ENCODE assay signal across 1 cellular context in the genomic region with DNA sequence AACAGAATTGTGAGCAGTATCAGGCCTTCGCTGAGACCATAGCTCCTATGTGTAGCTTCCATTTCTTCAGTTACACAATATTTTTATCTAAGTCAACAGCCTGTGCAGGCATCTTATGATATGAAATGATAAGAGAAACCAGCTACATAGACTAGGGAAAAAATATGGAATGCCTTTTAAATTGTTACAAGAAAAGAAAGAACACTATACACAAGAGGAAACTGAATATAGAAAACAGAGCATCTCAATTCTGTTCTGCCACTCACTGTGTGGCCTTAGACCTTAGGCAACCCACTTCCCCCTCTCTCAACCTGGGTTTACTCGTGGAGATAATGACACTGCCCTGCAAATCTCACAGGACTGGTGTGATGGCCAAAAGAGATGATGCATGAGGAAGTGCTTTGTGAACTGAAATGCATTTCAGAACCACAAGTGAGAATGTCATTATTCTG.
TF ChIP-seq lines count a peak whose summit lies in the region.

No MANE protein-coding gene starts in this region.

TF ChIP-seq in K562, 482 proteins besides CTCF, POLR2A, EP300 and RAD21 (continued from another document and continues in another):
- TF ChIP-seq, protein P1, sequence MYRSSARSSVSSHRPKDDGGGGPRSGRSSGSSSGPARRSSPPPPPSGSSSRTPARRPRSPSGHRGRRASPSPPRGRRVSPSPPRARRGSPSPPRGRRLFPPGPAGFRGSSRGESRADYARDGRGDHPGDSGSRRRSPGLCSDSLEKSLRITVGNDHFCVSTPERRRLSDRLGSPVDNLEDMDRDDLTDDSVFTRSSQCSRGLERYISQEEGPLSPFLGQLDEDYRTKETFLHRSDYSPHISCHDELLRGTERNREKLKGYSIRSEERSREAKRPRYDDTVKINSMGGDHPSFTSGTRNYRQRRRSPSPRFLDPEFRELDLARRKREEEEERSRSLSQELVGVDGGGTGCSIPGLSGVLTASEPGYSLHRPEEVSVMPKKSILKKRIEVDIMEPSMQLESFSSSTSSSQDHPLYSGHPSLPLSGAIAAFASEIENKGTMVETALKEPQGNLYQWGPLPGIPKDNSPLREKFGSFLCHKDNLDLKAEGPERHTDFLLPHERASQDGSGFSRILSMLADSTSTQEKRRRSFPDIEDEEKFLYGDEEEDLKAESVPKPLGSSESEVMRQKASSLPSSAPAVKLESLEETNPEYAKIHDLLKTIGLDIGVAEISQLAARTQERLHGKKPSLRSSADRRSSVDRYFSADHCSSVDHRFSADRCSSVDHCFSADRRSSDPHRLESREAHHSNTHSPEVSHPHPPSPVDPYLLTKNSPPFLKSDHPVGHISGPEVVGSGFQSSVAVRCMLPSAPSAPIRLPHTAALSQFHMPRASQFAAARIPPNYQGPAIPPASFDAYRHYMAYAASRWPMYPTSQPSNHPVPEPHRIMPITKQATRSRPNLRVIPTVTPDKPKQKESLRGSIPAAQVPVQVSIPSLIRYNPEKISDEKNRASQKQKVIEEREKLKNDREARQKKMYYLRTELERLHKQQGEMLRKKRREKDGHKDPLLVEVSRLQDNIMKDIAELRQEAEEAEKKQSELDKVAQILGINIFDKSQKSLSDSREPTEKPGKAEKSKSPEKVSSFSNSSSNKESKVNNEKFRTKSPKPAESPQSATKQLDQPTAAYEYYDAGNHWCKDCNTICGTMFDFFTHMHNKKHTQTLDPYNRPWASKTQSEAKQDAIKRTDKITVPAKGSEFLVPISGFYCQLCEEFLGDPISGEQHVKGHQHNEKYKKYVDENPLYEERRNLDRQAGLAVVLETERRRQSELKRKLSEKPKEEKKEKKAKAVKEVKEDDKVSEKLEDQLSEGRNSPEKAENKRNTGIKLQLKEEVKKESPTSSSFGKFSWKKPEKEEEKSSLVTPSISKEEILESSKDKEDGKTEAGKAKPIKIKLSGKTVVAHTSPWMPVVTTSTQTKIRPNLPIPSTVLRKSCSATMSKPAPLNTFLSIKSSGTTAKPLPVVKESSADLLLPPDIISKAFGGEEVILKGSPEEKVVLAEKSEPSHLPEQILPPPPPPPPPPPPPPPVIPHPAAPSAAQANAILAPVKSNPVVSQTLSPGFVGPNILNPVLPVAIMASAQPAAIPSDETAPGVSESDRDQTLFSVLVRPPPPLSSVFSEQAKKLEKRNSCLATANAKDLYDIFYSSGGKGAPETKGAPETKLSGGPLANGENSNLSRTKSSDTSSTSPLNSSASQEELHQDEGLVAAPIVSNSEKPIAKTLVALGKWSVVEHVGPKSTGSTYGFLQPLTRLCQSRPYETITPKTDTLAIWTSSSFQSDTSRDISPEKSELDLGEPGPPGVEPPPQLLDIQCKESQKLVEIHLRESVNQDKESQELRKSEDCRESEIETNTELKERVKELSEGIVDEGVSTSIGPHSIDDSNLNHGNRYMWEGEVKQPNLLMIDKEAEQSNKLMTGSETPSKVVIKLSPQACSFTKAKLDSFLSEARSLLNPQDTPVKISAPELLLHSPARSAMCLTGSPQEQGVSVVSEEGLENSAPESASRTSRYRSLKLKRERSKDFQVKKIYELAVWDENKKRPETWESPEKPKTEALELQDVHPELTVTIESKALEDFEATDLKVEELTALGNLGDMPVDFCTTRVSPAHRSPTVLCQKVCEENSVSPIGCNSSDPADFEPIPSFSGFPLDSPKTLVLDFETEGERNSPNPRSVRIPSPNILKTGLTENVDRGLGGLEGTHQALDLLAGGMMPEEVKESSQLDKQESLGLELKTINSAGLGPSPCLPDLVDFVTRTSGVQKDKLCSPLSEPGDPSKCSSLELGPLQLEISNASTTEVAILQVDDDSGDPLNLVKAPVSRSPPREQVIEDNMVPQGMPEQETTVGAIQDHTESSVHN (IDR thresholded peaks at IDR 0.05; ENCODE audit: borderline replicate concordance in 1 of 2, low read depth in 1 of 2) = no peak; a peak in 1 of 4 replicates
- TF ChIP-seq HDAC8 (tag; IDR thresholded peaks at IDR 0.05) = no peak
- TF ChIP-seq TGIF2 (CRISPR knock-in tag; IDR thresholded peaks at IDR 0.05) = no peak
- no peak for TF ChIP-seq SMAD2 (IDR thresholded peaks at IDR 0.05; ENCODE audit: low read depth, low read length)
- peak; percentile 18 for TF ChIP-seq TAF9B (IDR thresholded peaks at IDR 0.05; ENCODE audit: partially characterized antibody)
- TF ChIP-seq BACH1 (tag; IDR thresholded peaks at IDR 0.05) = no peak
- TF ChIP-seq TEAD4 (IDR thresholded peaks at IDR 0.05; ENCODE audit: low read length) = peak; percentile 92
- no peak for TF ChIP-seq TEAD4 (CRISPR knock-in tag; IDR thresholded peaks at IDR 0.05; ENCODE audit: borderline replicate concordance)
- no peak for TF ChIP-seq ZNF584 (CRISPR knock-in tag; IDR thresholded peaks at IDR 0.05; ENCODE audit: low read depth)
- TF ChIP-seq GABPB2 (CRISPR knock-in tag; conservative IDR thresholded peaks at IDR 0.05) = no peak
- TF ChIP-seq ZNF24 (IDR thresholded peaks at IDR 0.05) = peak; percentile 32; the same call in 1 of the 2 replicates
- TF ChIP-seq ZNF232 (CRISPR knock-in tag; IDR thresholded peaks at IDR 0.05) = no peak
- TF ChIP-seq GTF2A2 (tag; IDR thresholded peaks at IDR 0.05) = no peak
- TF ChIP-seq, protein P2, sequence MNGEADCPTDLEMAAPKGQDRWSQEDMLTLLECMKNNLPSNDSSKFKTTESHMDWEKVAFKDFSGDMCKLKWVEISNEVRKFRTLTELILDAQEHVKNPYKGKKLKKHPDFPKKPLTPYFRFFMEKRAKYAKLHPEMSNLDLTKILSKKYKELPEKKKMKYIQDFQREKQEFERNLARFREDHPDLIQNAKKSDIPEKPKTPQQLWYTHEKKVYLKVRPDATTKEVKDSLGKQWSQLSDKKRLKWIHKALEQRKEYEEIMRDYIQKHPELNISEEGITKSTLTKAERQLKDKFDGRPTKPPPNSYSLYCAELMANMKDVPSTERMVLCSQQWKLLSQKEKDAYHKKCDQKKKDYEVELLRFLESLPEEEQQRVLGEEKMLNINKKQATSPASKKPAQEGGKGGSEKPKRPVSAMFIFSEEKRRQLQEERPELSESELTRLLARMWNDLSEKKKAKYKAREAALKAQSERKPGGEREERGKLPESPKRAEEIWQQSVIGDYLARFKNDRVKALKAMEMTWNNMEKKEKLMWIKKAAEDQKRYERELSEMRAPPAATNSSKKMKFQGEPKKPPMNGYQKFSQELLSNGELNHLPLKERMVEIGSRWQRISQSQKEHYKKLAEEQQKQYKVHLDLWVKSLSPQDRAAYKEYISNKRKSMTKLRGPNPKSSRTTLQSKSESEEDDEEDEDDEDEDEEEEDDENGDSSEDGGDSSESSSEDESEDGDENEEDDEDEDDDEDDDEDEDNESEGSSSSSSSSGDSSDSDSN (IDR thresholded peaks at IDR 0.05; ENCODE audit: borderline replicate concordance in 1 of 2, low read depth in 2 of 2, low read length in 2 of 2) = no peak
- TF ChIP-seq YBX1 (IDR thresholded peaks at IDR 0.05) = no peak
- no peak for TF ChIP-seq ERF (CRISPR knock-in tag; IDR thresholded peaks at IDR 0.05)
- TF ChIP-seq, protein P3, sequence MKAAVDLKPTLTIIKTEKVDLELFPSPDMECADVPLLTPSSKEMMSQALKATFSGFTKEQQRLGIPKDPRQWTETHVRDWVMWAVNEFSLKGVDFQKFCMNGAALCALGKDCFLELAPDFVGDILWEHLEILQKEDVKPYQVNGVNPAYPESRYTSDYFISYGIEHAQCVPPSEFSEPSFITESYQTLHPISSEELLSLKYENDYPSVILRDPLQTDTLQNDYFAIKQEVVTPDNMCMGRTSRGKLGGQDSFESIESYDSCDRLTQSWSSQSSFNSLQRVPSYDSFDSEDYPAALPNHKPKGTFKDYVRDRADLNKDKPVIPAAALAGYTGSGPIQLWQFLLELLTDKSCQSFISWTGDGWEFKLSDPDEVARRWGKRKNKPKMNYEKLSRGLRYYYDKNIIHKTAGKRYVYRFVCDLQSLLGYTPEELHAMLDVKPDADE (conservative IDR thresholded peaks at IDR 0.05; ENCODE audit: control insufficient read depth, low read depth, low read length) = no peak
- TF ChIP-seq, protein P4, sequence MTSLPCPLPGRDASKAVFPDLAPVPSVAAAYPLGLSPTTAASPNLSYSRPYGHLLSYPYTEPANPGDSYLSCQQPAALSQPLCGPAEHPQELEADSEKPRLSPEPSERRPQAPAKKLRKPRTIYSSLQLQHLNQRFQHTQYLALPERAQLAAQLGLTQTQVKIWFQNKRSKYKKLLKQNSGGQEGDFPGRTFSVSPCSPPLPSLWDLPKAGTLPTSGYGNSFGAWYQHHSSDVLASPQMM (CRISPR knock-in tag; IDR thresholded peaks at IDR 0.05) = no peak
- TF ChIP-seq RBM34 (IDR thresholded peaks at IDR 0.05; ENCODE audit: borderline replicate concordance, insufficient read depth, low read length) = no peak
- TF ChIP-seq L3MBTL2 (IDR thresholded peaks at IDR 0.05) = peak; percentile 49
- TF ChIP-seq MCM5 (IDR thresholded peaks at IDR 0.05; ENCODE audit: low read depth) = no peak
- TF ChIP-seq NFXL1 (CRISPR knock-in tag; IDR thresholded peaks at IDR 0.05) = no peak
- TF ChIP-seq, protein P5, sequence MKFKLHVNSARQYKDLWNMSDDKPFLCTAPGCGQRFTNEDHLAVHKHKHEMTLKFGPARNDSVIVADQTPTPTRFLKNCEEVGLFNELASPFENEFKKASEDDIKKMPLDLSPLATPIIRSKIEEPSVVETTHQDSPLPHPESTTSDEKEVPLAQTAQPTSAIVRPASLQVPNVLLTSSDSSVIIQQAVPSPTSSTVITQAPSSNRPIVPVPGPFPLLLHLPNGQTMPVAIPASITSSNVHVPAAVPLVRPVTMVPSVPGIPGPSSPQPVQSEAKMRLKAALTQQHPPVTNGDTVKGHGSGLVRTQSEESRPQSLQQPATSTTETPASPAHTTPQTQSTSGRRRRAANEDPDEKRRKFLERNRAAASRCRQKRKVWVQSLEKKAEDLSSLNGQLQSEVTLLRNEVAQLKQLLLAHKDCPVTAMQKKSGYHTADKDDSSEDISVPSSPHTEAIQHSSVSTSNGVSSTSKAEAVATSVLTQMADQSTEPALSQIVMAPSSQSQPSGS (CRISPR knock-in tag; IDR thresholded peaks at IDR 0.05) = no peak
- no peak for TF ChIP-seq THRAP3 (IDR thresholded peaks at IDR 0.05; ENCODE audit: borderline replicate concordance)
- no peak for TF ChIP-seq KAT2B (IDR thresholded peaks at IDR 0.05; ENCODE audit: low read depth, low read length)
- TF ChIP-seq CEBPG (CRISPR knock-in tag; IDR thresholded peaks at IDR 0.05) = peak; percentile 40; the same call in 1 of the 2 replicates
- peak; percentile 56 to 69 for TF ChIP-seq CEBPG (tag; conservative IDR thresholded peaks at IDR 0.05 in 1 of 2, IDR thresholded peaks at IDR 0.05 in 1 of 2)
- TF ChIP-seq, protein P6, sequence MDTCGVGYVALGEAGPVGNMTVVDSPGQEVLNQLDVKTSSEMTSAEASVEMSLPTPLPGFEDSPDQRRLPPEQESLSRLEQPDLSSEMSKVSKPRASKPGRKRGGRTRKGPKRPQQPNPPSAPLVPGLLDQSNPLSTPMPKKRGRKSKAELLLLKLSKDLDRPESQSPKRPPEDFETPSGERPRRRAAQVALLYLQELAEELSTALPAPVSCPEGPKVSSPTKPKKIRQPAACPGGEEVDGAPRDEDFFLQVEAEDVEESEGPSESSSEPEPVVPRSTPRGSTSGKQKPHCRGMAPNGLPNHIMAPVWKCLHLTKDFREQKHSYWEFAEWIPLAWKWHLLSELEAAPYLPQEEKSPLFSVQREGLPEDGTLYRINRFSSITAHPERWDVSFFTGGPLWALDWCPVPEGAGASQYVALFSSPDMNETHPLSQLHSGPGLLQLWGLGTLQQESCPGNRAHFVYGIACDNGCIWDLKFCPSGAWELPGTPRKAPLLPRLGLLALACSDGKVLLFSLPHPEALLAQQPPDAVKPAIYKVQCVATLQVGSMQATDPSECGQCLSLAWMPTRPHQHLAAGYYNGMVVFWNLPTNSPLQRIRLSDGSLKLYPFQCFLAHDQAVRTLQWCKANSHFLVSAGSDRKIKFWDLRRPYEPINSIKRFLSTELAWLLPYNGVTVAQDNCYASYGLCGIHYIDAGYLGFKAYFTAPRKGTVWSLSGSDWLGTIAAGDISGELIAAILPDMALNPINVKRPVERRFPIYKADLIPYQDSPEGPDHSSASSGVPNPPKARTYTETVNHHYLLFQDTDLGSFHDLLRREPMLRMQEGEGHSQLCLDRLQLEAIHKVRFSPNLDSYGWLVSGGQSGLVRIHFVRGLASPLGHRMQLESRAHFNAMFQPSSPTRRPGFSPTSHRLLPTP (IDR thresholded peaks at IDR 0.05; ENCODE audit: borderline replicate concordance, extremely low read depth, insufficient read length) = no peak
- TF ChIP-seq ZNF140 (CRISPR knock-in tag; IDR thresholded peaks at IDR 0.05) = no peak
- TF ChIP-seq ZNF354B (CRISPR knock-in tag; IDR thresholded peaks at IDR 0.05) = no peak
- no peak for TF ChIP-seq BRD9 (IDR thresholded peaks at IDR 0.05; ENCODE audit: low read depth, partially characterized antibody)
- TF ChIP-seq, protein P7, sequence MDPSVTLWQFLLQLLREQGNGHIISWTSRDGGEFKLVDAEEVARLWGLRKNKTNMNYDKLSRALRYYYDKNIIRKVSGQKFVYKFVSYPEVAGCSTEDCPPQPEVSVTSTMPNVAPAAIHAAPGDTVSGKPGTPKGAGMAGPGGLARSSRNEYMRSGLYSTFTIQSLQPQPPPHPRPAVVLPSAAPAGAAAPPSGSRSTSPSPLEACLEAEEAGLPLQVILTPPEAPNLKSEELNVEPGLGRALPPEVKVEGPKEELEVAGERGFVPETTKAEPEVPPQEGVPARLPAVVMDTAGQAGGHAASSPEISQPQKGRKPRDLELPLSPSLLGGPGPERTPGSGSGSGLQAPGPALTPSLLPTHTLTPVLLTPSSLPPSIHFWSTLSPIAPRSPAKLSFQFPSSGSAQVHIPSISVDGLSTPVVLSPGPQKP (CRISPR knock-in tag; IDR thresholded peaks at IDR 0.05) = no peak
- TF ChIP-seq NFIC (IDR thresholded peaks at IDR 0.05) = peak; percentile 53; the same call in 1 of the 2 replicates
- TF ChIP-seq ZNF551 (CRISPR knock-in tag; IDR thresholded peaks at IDR 0.05) = no peak
- no peak for TF ChIP-seq RUNX1 (IDR thresholded peaks at IDR 0.05; ENCODE audit: low read depth)
- no peak for TF ChIP-seq ZBTB7A (IDR thresholded peaks at IDR 0.05; ENCODE audit: borderline replicate concordance, control insufficient read depth, low read depth, low read length)
- TF ChIP-seq ZFP30 (CRISPR knock-in tag; IDR thresholded peaks at IDR 0.05; ENCODE audit: borderline replicate concordance) = no peak
- no peak for TF ChIP-seq ZNF134 (CRISPR knock-in tag; conservative IDR thresholded peaks at IDR 0.05)
- no peak for TF ChIP-seq RFX1 (IDR thresholded peaks at IDR 0.05)
- TF ChIP-seq HNRNPK (IDR thresholded peaks at IDR 0.05; ENCODE audit: low read depth, low read length, poor library complexity, severe bottlenecking) = no peak
- TF ChIP-seq BDP1 (IDR thresholded peaks at IDR 0.05; ENCODE audit: insufficient read depth, insufficient read length) = no peak
- no peak for TF ChIP-seq ZNF12 (CRISPR knock-in tag; IDR thresholded peaks at IDR 0.05)
- TF ChIP-seq KDM4B (IDR thresholded peaks at IDR 0.05; ENCODE audit: borderline replicate concordance in 2 of 2, low read depth in 1 of 2) = no peak
- no peak for TF ChIP-seq SRSF3 (IDR thresholded peaks at IDR 0.05; ENCODE audit: insufficient read depth, low read length)
- no peak for TF ChIP-seq POLR3G (IDR thresholded peaks at IDR 0.05; ENCODE audit: extremely low read depth, insufficient read length, insufficient replicate concordance)
- TF ChIP-seq, protein P8, sequence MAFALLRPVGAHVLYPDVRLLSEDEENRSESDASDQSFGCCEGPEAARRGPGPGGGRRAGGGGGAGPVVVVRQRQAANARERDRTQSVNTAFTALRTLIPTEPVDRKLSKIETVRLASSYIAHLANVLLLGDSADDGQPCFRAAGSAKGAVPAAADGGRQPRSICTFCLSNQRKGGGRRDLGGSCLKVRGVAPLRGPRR (CRISPR knock-in tag; IDR thresholded peaks at IDR 0.05) = no peak
- TF ChIP-seq SMARCC2 (IDR thresholded peaks at IDR 0.05; ENCODE audit: low read depth) = peak; percentile 76
- TF ChIP-seq ETV6 (IDR thresholded peaks at IDR 0.05; ENCODE audit: borderline replicate concordance in 1 of 2, low read depth in 2 of 2, low read length in 1 of 2) = no peak
- no peak for TF ChIP-seq ETV6 (CRISPR knock-in tag; IDR thresholded peaks at IDR 0.05; ENCODE audit: borderline replicate concordance)
- no peak for TF ChIP-seq DIDO1 (tag; IDR thresholded peaks at IDR 0.05; ENCODE audit: low read depth)
- no peak for TF ChIP-seq RFX7 (CRISPR knock-in tag; IDR thresholded peaks at IDR 0.05)
